ENCODE assay signal across 8 cellular contexts in genomic region chr3:100045696-100046095, GRCh38.
DNase-seq lines count a peak whose midpoint lies in the region; ATAC-seq lines count a peak whose summit lies in the region.

No MANE protein-coding gene starts in this region.

- no peaks in the 10 kb centered on the region for H3K27me3 ChIP-seq in GM23248 (replicated peaks; ENCODE audit: insufficient read depth)

- H3K79me2 ChIP-seq in GM23248 (ENCODE audit: insufficient read depth): no peaks in the 10 kb centered on the region

- in situ Hi-C loops in GM23248 (cut with MboI): no loop called here

- ATAC-seq in HG02623 (IDR thresholded peaks at IDR 0.05; ENCODE audit: unreplicated experiment) (no peak), HG03045 (IDR thresholded peaks at IDR 0.05; ENCODE audit: unreplicated experiment) (no peak)

- no peaks in the 10 kb centered on the region for H3K9me2 ChIP-seq in GM23248 (ENCODE audit: insufficient read depth)

- no peaks in the 10 kb centered on the region for H3K9me3 ChIP-seq in GM23248 (ENCODE audit: low read depth)

- DNase-seq in GM23248 (peak; percentile 86), amniotic epithelial cell (ENCODE audit: low read depth) (peak; percentile 97), iPS-NIHi11 (ENCODE audit: low spot score) (peak; percentile 16), smooth muscle cell of the brain vasculature (ENCODE audit: low read depth, low spot score) (peak; percentile 77), NCI-H82 treated with DMSO at 0.1 percent for 48 hours (lab: John Stamatoyannopoulos, UW; ENCODE audit: unreplicated experiment) (no peak), NCI-H526 treated with DMSO at 0.1 percent for 48 hours (lab: John Stamatoyannopoulos, UW) (no peak)

- H3K9ac ChIP-seq in GM23248: no peak overlapping the region

- H4K20me1 ChIP-seq in GM23248 (ENCODE audit: insufficient read depth): no peaks in the 10 kb centered on the region

- no peak overlapping the region for H2AFZ ChIP-seq in GM23248

- H3K36me3 ChIP-seq in GM23248 (ENCODE audit: low read depth): no peaks in the 10 kb centered on the region

- H3K27ac ChIP-seq in GM23248: peak overlapping the region; percentile 33

- H3K4me1 ChIP-seq in GM23248 (ENCODE audit: insufficient read depth): peaks cover 64% of the 10 kb centered on the region

- H3F3A ChIP-seq in GM23248 (ENCODE audit: insufficient read depth): peaks cover 63% of the 10 kb centered on the region

- H3K4me2 ChIP-seq in GM23248 (ENCODE audit: unreplicated experiment): peak overlapping the region; percentile 32

- WGBS in GM23248 (ENCODE audit: low coverage in 1 of 2, low lambda C conversion rate in 2 of 2, missing lambda C conversion rate in 2 of 2), 2 experiments: 21 to 24% methylated on average over 3 of the region's 3 CpGs

- no peak overlapping the region for H3K4me3 ChIP-seq in GM23248

Comparison
In these comparisons a context has a peak if more than half of its experiments do, and no peak if none do; other contexts are left out.
1. DNase-seq: peak in GM23248 (single experiment), amniotic epithelial cell (single experiment), iPS-NIHi11 (single experiment) and smooth muscle cell of the brain vasculature (single experiment); none in NCI-H82 treated with DMSO at 0.1 percent for 48 hours (single experiment) and NCI-H526 treated with DMSO at 0.1 percent for 48 hours (single experiment).